1 cellular context compared by ENCODE assay signal in genomic region chr15:89139613-89140499, GRCh38.
TF ChIP-seq lines count a peak whose summit lies in the region.

No MANE protein-coding gene starts in this region.

TF ChIP-seq in liver, 16 proteins besides CTCF, POLR2A, EP300 and RAD21 (continued from another document):
- TF ChIP-seq, protein P1, sequence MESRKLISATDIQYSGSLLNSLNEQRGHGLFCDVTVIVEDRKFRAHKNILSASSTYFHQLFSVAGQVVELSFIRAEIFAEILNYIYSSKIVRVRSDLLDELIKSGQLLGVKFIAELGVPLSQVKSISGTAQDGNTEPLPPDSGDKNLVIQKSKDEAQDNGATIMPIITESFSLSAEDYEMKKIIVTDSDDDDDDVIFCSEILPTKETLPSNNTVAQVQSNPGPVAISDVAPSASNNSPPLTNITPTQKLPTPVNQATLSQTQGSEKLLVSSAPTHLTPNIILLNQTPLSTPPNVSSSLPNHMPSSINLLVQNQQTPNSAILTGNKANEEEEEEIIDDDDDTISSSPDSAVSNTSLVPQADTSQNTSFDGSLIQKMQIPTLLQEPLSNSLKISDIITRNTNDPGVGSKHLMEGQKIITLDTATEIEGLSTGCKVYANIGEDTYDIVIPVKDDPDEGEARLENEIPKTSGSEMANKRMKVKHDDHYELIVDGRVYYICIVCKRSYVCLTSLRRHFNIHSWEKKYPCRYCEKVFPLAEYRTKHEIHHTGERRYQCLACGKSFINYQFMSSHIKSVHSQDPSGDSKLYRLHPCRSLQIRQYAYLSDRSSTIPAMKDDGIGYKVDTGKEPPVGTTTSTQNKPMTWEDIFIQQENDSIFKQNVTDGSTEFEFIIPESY (IDR thresholded peaks at IDR 0.05), result no peak
- no peak for TF ChIP-seq FOXA1 (IDR thresholded peaks at IDR 0.05)
- TF ChIP-seq FOXA2 (IDR thresholded peaks at IDR 0.05), result no peak
- peak in 1 of 2 donors; percentile 8 for TF ChIP-seq JUND (IDR thresholded peaks at IDR 0.05)
- no peak for TF ChIP-seq GABPA (IDR thresholded peaks at IDR 0.05 in 1 of 2, conservative IDR thresholded peaks at IDR 0.05 in 1 of 2)
- TF ChIP-seq HNF4A (conservative IDR thresholded peaks at IDR 0.05), result peak; percentile 60 to 74
- no peak for TF ChIP-seq EGR1 (IDR thresholded peaks at IDR 0.05; ENCODE audit: low read depth in 2 of 2)
